8 cellular contexts compared by ENCODE assay signal in genomic region chrX:39859991-39860861, GRCh38.
DNase-seq lines count a peak whose midpoint lies in the region; ATAC-seq, FAIRE-seq and TF ChIP-seq lines count a peak whose summit lies in the region.

No MANE protein-coding gene starts in this region.

- H3K4me3 Mint-ChIP-seq in effector memory CD8-positive, alpha-beta T cell, result peak overlapping the region; percentile 46 to 65

- TF ChIP-seq CTCF in HFF-Myc (IDR thresholded peaks at IDR 0.05; ENCODE audit: low read depth, low read length, missing control alignments) (no peak), NB4 (IDR thresholded peaks at IDR 0.05; ENCODE audit: low read depth, low read length) (no peak)

- H3K4me1 Mint-ChIP-seq in effector memory CD8-positive, alpha-beta T cell (ENCODE audit: low read depth in 2 of 2), result peaks cover 17 to 27% of the 10 kb centered on the region in 2 donors

- H3K27me3 Mint-ChIP-seq in effector memory CD8-positive, alpha-beta T cell, result no peaks in the 10 kb centered on the region

- H3K9me3 Mint-ChIP-seq in effector memory CD8-positive, alpha-beta T cell, result no peaks in the 10 kb centered on the region

- no peak for DNase-seq in GM18507 (ENCODE audit: extremely low spot score, insufficient read length, low read depth)
- DNase-seq in HFF-Myc (ENCODE audit: extremely low read depth, low read depth), result peak; percentile 45
- peak; percentile 94 for DNase-seq in NB4 (ENCODE audit: low read depth)
- DNase-seq in activated CD4-positive, alpha-beta T cell treated with anti-CD3 and anti-CD28 coated beads for 24 hours (ENCODE audit: low read depth in 2 of 2), result peak; percentile 72 to 76
- peak; percentile 44 to 52 (median 46) for DNase-seq in effector memory CD8-positive, alpha-beta T cell
- peak; percentile 88 for DNase-seq in stimulated activated CD4-positive, alpha-beta T cell treated with anti-CD3 and anti-CD28 coated beads, Interleukin-15, amount 100 ng/mL, for 24 hours
- DNase-seq in hippocampal formation (lab: John Stamatoyannopoulos, UW), result no peak
- no peak for DNase-seq in NCI-H128 (lab: John Stamatoyannopoulos, UW; ENCODE audit: unreplicated experiment)

- H3K27ac Mint-ChIP-seq in effector memory CD8-positive, alpha-beta T cell, result peak overlapping the region; percentile 87 to 91

- peak; percentile 55 for ATAC-seq in effector memory CD8-positive, alpha-beta T cell (replicated peaks)

- H3K36me3 Mint-ChIP-seq in effector memory CD8-positive, alpha-beta T cell (ENCODE audit: insufficient read depth), result peaks cover 8% of the 10 kb centered on the region

- TF ChIP-seq POLR2A in NB4 (IDR thresholded peaks at IDR 0.05; ENCODE audit: extremely low read depth, insufficient read length), result no peak

- H3K4me3 ChIP-seq in HFF-Myc (replicated peaks; ENCODE audit: low read depth, low read length), result no peak overlapping the region
- no peak overlapping the region for H3K4me3 ChIP-seq in NB4 (ENCODE audit: low read depth, low read length)

- peak; percentile 100 for FAIRE-seq in GM18507 (lab: Jason Lieb, UNC)

Comparison
In these comparisons a context has a peak if more than half of its experiments do, and no peak if none do; other contexts are left out.
1. DNase-seq: peak in HFF-Myc (single experiment), NB4 (single experiment), activated CD4-positive, alpha-beta T cell treated with anti-CD3 and anti-CD28 coated beads for 24 hours (2 of 2), effector memory CD8-positive, alpha-beta T cell (3 of 3) and stimulated activated CD4-positive, alpha-beta T cell treated with anti-CD3 and anti-CD28 coated beads, Interleukin-15, amount 100 ng/mL, for 24 hours (single experiment); none in GM18507 (single experiment), hippocampal formation (0 of 2) and NCI-H128 (single experiment).